ENCODE assay signal across 8 cellular contexts in the genomic region with DNA sequence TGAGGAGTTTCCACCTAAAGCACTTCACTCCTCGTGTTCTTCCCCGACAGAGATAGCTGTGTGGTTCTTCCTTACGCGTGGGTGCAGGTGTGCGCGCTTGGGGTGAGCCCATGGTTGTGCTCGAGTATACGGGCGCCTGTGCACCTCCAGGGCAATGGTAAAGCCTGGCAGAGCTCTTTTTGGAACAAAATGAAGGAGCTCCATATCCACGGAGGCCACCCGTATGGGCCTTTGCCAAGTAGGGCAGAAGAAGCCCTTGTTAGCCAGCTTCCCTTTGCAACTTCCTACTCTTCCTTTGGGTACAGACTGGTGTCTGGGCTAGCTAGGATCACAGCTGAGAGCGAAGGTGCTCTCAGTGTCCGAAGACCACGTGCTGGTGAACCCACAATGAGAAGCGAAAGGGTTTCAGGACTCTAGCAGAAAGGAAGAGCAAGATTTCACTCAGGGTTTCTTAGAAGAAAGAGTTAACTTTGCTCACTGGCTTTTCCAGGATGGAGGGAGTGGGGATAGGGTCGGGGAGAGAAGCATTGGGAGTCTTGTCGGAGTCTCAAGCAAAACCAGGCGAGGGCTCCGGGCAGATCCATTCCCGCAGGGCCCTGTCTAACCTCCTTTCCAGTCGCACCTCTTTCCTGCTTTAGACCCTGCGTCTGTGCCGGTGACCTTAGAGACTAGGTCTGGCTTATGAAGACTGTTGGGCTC. TPM values are rescaled to one million over a fixed set of nuclear protein-coding genes. Genes with fewer than 3 reads are reported as not detected.
A peak's percentile ranks its signal among the peaks of the same experiment; 100 is the strongest.
DNase-seq lines count a peak whose midpoint lies in the region; ATAC-seq and TF ChIP-seq lines count a peak whose summit lies in the region.

No MANE protein-coding gene starts in this region.

- H3K27me3 Mint-ChIP-seq in GM23338 (ENCODE audit: insufficient read depth, low read depth, poor library complexity) (peaks cover 58% of the 10 kb centered on the region), neural crest cell (ENCODE audit: low read depth) (peaks cover 64% of the 10 kb centered on the region)

- no peaks in the 10 kb centered on the region for H3K9me3 ChIP-seq in esophagus muscularis mucosa

- peaks cover under 1% of the 10 kb centered on the region; the same call in 1 of the 3 replicates for H3K36me3 Mint-ChIP-seq in GM23338 (ENCODE audit: low read depth)
- no peaks in the 10 kb centered on the region for H3K36me3 Mint-ChIP-seq in neural crest cell (ENCODE audit: low read depth)

- no peak for TF ChIP-seq POLR2A in esophagus muscularis mucosa (IDR thresholded peaks at IDR 0.05; ENCODE audit: low read depth)

- 2% methylated on average over 23 of the region's 23 CpGs for WGBS in esophagus muscularis mucosa

- no peak for TF ChIP-seq CTCF in GM23338 (conservative IDR thresholded peaks at IDR 0.05; ENCODE audit: low read depth in 2 of 2)
- TF ChIP-seq CTCF in esophagus muscularis mucosa (IDR thresholded peaks at IDR 0.05), result no peak
- TF ChIP-seq CTCF in neural crest cell (conservative IDR thresholded peaks at IDR 0.05), result no peak

- H3K4me2 ChIP-seq in GM23338, result peak overlapping the region; percentile 96

- peaks cover 27% of the 10 kb centered on the region for H3K79me2 ChIP-seq in GM23338 (replicated peaks; ENCODE audit: insufficient read depth)

- peak overlapping the region; percentile 79 for H3K4me3 Mint-ChIP-seq in GM23338
- H3K4me3 Mint-ChIP-seq in neural crest cell, result peak overlapping the region; percentile 82

- H3K36me3 ChIP-seq in GM23338 (ENCODE audit: insufficient read depth) (no peaks in the 10 kb centered on the region), esophagus muscularis mucosa (no peaks in the 10 kb centered on the region)

- TF ChIP-seq EP300 in esophagus muscularis mucosa (IDR thresholded peaks at IDR 0.05), result no peak

- no peaks in the 10 kb centered on the region for H3F3A ChIP-seq in GM23338 (replicated peaks; ENCODE audit: low read depth)

- H3K4me1 Mint-ChIP-seq in GM23338 (peaks cover 29% of the 10 kb centered on the region), neural crest cell (peaks cover 68% of the 10 kb centered on the region)

- H3K4me1 ChIP-seq in GM23338 (ENCODE audit: insufficient read depth) (peaks cover 45% of the 10 kb centered on the region), esophagus muscularis mucosa (peaks cover 14 to 53% (median 44%) of the 10 kb centered on the region in 4 donors)

- H4K20me1 ChIP-seq in GM23338 (replicated peaks; ENCODE audit: insufficient read depth), result no peaks in the 10 kb centered on the region

- H3K9me2 ChIP-seq in GM23338 (ENCODE audit: insufficient read depth), result no peaks in the 10 kb centered on the region

- H3K27me3 ChIP-seq in GM23338 (ENCODE audit: insufficient read depth) (peaks cover 55% of the 10 kb centered on the region), esophagus muscularis mucosa (peaks cover 0 to 68% (median 11%) of the 10 kb centered on the region in 4 donors)

- H3K27ac ChIP-seq in GM23338 (ENCODE audit: low read depth) (no peak overlapping the region), esophagus muscularis mucosa (replicated peaks in 1 of 4) (peak overlapping the region; percentile 72 to 86 (median 82))

- H3K9me3 Mint-ChIP-seq in GM23338, result peaks cover 4% of the 10 kb centered on the region; the same call in 1 of the 3 replicates
- no peaks in the 10 kb centered on the region for H3K9me3 Mint-ChIP-seq in neural crest cell

- H3K27ac Mint-ChIP-seq in GM23338 (no peak overlapping the region), neural crest cell (ENCODE audit: unreplicated experiment) (peak overlapping the region; percentile 39)

- H3K4me3 ChIP-seq in GM23338 (peak overlapping the region; percentile 77), esophagus muscularis mucosa (peak overlapping the region; percentile 62 to 71 (median 68))

- DNase-seq in GM23338 (ENCODE audit: low spot score), result peak; percentile 94
- peak; percentile 79 to 87 for DNase-seq in NCI-H524 (lab: John Stamatoyannopoulos, UW)
- no peak for DNase-seq in esophagus muscularis mucosa (ENCODE audit: extremely low spot score)
- DNase-seq in neural crest cell (ENCODE audit: low read depth, low spot score), result peak; percentile 36
- DNase-seq in hepatic stellate cell (ENCODE audit: low spot score), result no peak
- no peak for DNase-seq in stimulated activated CD4-positive, alpha-beta T cell treated with anti-CD3 and anti-CD28 coated beads, Interleukin-2, amount 100 ng/mL, for 48 hours
- no peak for DNase-seq in KG1 (lab: John Stamatoyannopoulos, UW)

- intact Hi-C loops in esophagus muscularis mucosa (cut with DNase I), result no loop called here

- peak overlapping the region; percentile 100 for H2AFZ ChIP-seq in GM23338

- ATAC-seq in GM23338, result peak; percentile 64
- ATAC-seq in HG03457 (IDR thresholded peaks at IDR 0.05; ENCODE audit: unreplicated experiment), result no peak

TF ChIP-seq in GM23338, 12 proteins besides CTCF, POLR2A, EP300 and RAD21:
- no peak for TF ChIP-seq STAT1 (IDR thresholded peaks at IDR 0.05; ENCODE audit: unreplicated experiment)
- peak; percentile 31 for TF ChIP-seq EZH2 (IDR thresholded peaks at IDR 0.05; ENCODE audit: low read depth, unreplicated experiment)
- TF ChIP-seq EZH2phosphoT487 (IDR thresholded peaks at IDR 0.05; ENCODE audit: unreplicated experiment), result no peak

RNA-seq across cellular contexts. Expression of a gene that starts 1.0 kb away (rescaled TPM):
- 6.3 and 6.8 TPM in 2 replicates for total RNA-seq in GM23338 (2014; rRNA removed; shearing (Covaris generic))
- polyA plus RNA-seq in GM23338 (2016; fragmentation: Nextera tagmentation; extraction: Ambion mirVana), result 1.5 and 1.9 TPM in 2 replicates
- 1 to 10 TPM; 2.1 to 4.6 (median 3.3) TPM for total RNA-seq in esophagus muscularis mucosa
- total RNA-seq in neural crest cell, result 1.3 and 1.5 TPM in 2 replicates

Comparison
In these comparisons a context has a peak if more than half of its experiments do, and no peak if none do; other contexts are left out.
1. DNase-seq: peak in GM23338 (single experiment), NCI-H524 (2 of 2) and neural crest cell (single experiment); none in esophagus muscularis mucosa (single experiment), hepatic stellate cell (single experiment), stimulated activated CD4-positive, alpha-beta T cell treated with anti-CD3 and anti-CD28 coated beads, Interleukin-2, amount 100 ng/mL, for 48 hours (0 of 2) and KG1 (single experiment).